1 cellular context compared by ENCODE assay signal in the genomic region with DNA sequence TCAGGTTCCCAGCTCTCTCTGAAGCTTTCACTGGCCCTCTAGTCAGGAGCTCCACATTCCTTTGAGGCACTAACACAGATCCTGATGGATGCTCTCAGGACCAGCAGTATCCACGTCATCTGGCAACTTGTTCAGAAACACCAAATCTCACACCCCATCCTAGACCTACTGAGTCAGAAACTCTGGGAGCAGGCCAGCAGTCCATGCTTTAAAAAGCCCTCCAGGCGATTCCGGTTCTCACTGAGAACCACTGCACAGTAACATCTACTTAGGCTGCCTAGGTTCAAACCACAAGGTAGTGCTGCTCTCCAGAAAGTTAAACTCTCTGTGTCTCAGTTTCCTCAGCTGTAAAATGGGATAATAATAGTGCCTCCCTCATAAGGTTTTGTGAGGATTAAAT.
TF ChIP-seq lines count a peak whose summit lies in the region.

No MANE protein-coding gene starts in this region.

TF ChIP-seq in GM23338, 12 proteins besides CTCF, POLR2A, EP300 and RAD21 (continued from another document):
- no peak for TF ChIP-seq ZNF462 (CRISPR knock-in tag; IDR thresholded peaks at IDR 0.05)
- no peak for TF ChIP-seq JUNB (IDR thresholded peaks at IDR 0.05; ENCODE audit: unreplicated experiment)
- no peak for TF ChIP-seq ETS1 (IDR thresholded peaks at IDR 0.05)
- TF ChIP-seq POLR2AphosphoS5 (IDR thresholded peaks at IDR 0.05; ENCODE audit: low read depth), result no peak
- TF ChIP-seq EZH2phosphoT487 (IDR thresholded peaks at IDR 0.05; ENCODE audit: unreplicated experiment), result no peak
